8 cellular contexts compared by ENCODE assay signal in the genomic region with DNA sequence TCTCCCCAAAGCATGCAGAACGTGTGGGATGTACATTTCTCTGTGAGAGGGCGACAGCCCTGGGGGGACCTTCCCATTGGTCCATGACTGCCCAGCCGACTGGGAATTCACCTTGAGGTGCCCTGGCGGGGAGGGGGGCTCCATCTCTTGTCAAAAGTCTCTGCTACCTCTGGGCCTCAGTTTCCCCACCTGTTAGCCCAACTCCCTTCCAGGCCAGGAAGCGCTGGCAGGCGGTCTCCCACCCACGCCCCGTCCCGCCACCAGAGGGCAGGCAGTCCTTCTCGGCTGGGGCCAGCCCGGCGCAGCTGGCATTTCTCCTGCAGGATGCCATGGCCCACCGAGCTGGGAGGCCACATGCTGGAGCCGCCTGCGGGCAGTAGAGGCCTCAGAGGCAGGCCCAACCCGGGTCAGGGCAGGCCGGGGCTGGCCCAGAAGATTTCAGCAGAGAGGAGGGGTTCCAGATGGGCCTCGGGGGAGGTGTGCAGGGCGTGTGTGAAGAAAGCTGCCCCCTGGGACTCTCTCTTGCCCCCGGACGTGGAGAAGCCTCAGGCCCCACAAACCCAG. TPM values are rescaled to one million over a fixed set of nuclear protein-coding genes. Genes with fewer than 3 reads are reported as not detected.
DNase-seq lines count a peak whose midpoint lies in the region; TF ChIP-seq lines count a peak whose summit lies in the region.

No MANE protein-coding gene starts in this region.

- POLR2A ChIA-PET in AG04449 (lab: Yijun Ruan, JAX), result no interaction called here

- intact Hi-C loops in activated naive CD4-positive, alpha-beta T cell treated with anti-CD3 and anti-CD28 coated beads for 36 hours (cut with micrococcal nuclease), result no loop called here

- peak; percentile 23 for TF ChIP-seq POLR2A in GM18951 (IDR thresholded peaks at IDR 0.05; ENCODE audit: extremely low read depth, insufficient read depth, insufficient read length)

- no peak for DNase-seq in AG04449 (ENCODE audit: low read depth, low spot score)
- peak; percentile 73 for DNase-seq in RPMI7951 (ENCODE audit: low read depth)
- peak; percentile 89 for DNase-seq in activated naive CD4-positive, alpha-beta T cell treated with anti-CD3 and anti-CD28 coated beads for 36 hours
- DNase-seq in germinal center (ENCODE audit: low spot score), result peak; percentile 73
- peak; percentile 45 for DNase-seq in progenitor cell of endocrine pancreas (ENCODE audit: low spot score, unreplicated experiment)
- DNase-seq in NK-92 treated with Interleukin-12 subunit alpha and Interleukin-12 subunit beta, amount 100 ng/mL, for 24 hours (lab: John Stamatoyannopoulos, UW), result no peak
- no peak for DNase-seq in NCI-H128 (lab: John Stamatoyannopoulos, UW; ENCODE audit: unreplicated experiment)

- H3K4me3 Mint-ChIP-seq in activated naive CD4-positive, alpha-beta T cell treated with anti-CD3 and anti-CD28 coated beads for 36 hours, result peak overlapping the region; percentile 93
- H3K4me3 Mint-ChIP-seq in progenitor cell of endocrine pancreas (ENCODE audit: low read depth), result no peak overlapping the region

- peak; percentile 97 for TF ChIP-seq CTCF in AG04449 (IDR thresholded peaks at IDR 0.05; ENCODE audit: insufficient read depth, low read length, missing control alignments)
- TF ChIP-seq CTCF in progenitor cell of endocrine pancreas (IDR thresholded peaks at IDR 0.05; ENCODE audit: unreplicated experiment), result peak; percentile 64

- H3K9me3 Mint-ChIP-seq in activated naive CD4-positive, alpha-beta T cell treated with anti-CD3 and anti-CD28 coated beads for 36 hours, result no peaks in the 10 kb centered on the region
- H3K9me3 Mint-ChIP-seq in progenitor cell of endocrine pancreas (ENCODE audit: low read depth), result no peaks in the 10 kb centered on the region

- peaks cover 9% of the 10 kb centered on the region for H3K36me3 Mint-ChIP-seq in activated naive CD4-positive, alpha-beta T cell treated with anti-CD3 and anti-CD28 coated beads for 36 hours (ENCODE audit: low read depth)
- no peaks in the 10 kb centered on the region for H3K36me3 Mint-ChIP-seq in progenitor cell of endocrine pancreas (ENCODE audit: insufficient read depth)

- H3K27ac Mint-ChIP-seq in activated naive CD4-positive, alpha-beta T cell treated with anti-CD3 and anti-CD28 coated beads for 36 hours, result peak overlapping the region; percentile 100
- H3K27ac Mint-ChIP-seq in progenitor cell of endocrine pancreas, result no peak overlapping the region

- no peak overlapping the region for H3K4me3 ChIP-seq in AG04449 (ENCODE audit: low read depth, low read length)

- CTCF ChIA-PET in AG04449 (lab: Yijun Ruan, JAX), result interaction anchor here (0.9 to 9.4 kb wide), 17 partner anchors 8 to 116 kb away, joined by 3 to 61 read pairs (median 4); partner anchors contain the start of genes CD7, HEXD, OGFOD3 and SECTM1
- CTCF ChIA-PET in activated naive CD4-positive, alpha-beta T cell treated with anti-CD3 and anti-CD28 coated beads for 36 hours (lab: Charles Lee), result interaction anchor here (0.9 to 8.4 kb wide), 9 partner anchors 15 to 116 kb away, joined by 3 to 60 read pairs (median 4); partner anchors contain the start of genes CD7 and SECTM1

- peaks cover 79% of the 10 kb centered on the region for H3K4me1 Mint-ChIP-seq in activated naive CD4-positive, alpha-beta T cell treated with anti-CD3 and anti-CD28 coated beads for 36 hours (ENCODE audit: low read depth)
- peaks cover 13% of the 10 kb centered on the region for H3K4me1 Mint-ChIP-seq in progenitor cell of endocrine pancreas (ENCODE audit: low read depth)

- H3K27me3 Mint-ChIP-seq in activated naive CD4-positive, alpha-beta T cell treated with anti-CD3 and anti-CD28 coated beads for 36 hours (ENCODE audit: low read depth), result no peaks in the 10 kb centered on the region
- H3K27me3 Mint-ChIP-seq in progenitor cell of endocrine pancreas, result peaks cover 5% of the 10 kb centered on the region

- in situ Hi-C loops in GM18951 (cut with MboI; ENCODE audit: low sequenced_read_pairs, unreplicated experiment), result no loop called here

RNA-seq across cellular contexts. Expression of gene CD7, which starts 16.6 kb away (rescaled TPM):
- total RNA-seq in RPMI7951 (2014; rRNA removed; shearing (Covaris generic)), result not detected in 2 replicates
- total RNA-seq in activated naive CD4-positive, alpha-beta T cell treated with anti-CD3 and anti-CD28 coated beads for 36 hours, result 100 to 1,000 TPM; 635 to 646 TPM
- 0.31 and 0.46 TPM in 2 replicates for total RNA-seq in progenitor cell of endocrine pancreas

RNA-seq across cellular contexts. Expression of gene CSNK1D, which starts 27.3 kb away (rescaled TPM):
- 20.4 and 22.6 TPM in 2 replicates for total RNA-seq in RPMI7951 (2014; rRNA removed; shearing (Covaris generic))
- 100 to 1,000 TPM in 1 of 2 experiments, 10 to 100 TPM in 1; 99.8 to 100 TPM for total RNA-seq in activated naive CD4-positive, alpha-beta T cell treated with anti-CD3 and anti-CD28 coated beads for 36 hours
- 224 and 227 TPM in 2 replicates for total RNA-seq in progenitor cell of endocrine pancreas

RNA-seq across cellular contexts. Expression of gene SECTM1, which starts 32.8 kb away (rescaled TPM):
- total RNA-seq in RPMI7951 (2014; rRNA removed; shearing (Covaris generic)), result 17.2 and 19.7 TPM in 2 replicates
- 1 to 10 TPM; 2.8 to 3.8 TPM for total RNA-seq in activated naive CD4-positive, alpha-beta T cell treated with anti-CD3 and anti-CD28 coated beads for 36 hours
- total RNA-seq in progenitor cell of endocrine pancreas, result not detected in 2 replicates

RNA-seq across cellular contexts. Expression of gene TEX19, which starts 58.3 kb away (rescaled TPM):
- total RNA-seq in RPMI7951 (2014; rRNA removed; shearing (Covaris generic)), result 0.24 TPM in 1 of 2 replicates, not detected in the other
- under 1 TPM in 1 of 2 experiments, not detected in 1; 0.21 TPM for total RNA-seq in activated naive CD4-positive, alpha-beta T cell treated with anti-CD3 and anti-CD28 coated beads for 36 hours
- 0.24 TPM in 1 of 2 replicates, not detected in the other for total RNA-seq in progenitor cell of endocrine pancreas

Comparison
In these comparisons a context has a peak if more than half of its experiments do, and no peak if none do; other contexts are left out.
1. DNase-seq: peak in RPMI7951 (single experiment), activated naive CD4-positive, alpha-beta T cell treated with anti-CD3 and anti-CD28 coated beads for 36 hours (single experiment), germinal center (single experiment) and progenitor cell of endocrine pancreas (single experiment); none in AG04449 (single experiment), NK-92 treated with Interleukin-12 subunit alpha and Interleukin-12 subunit beta, amount 100 ng/mL, for 24 hours (single experiment) and NCI-H128 (single experiment).
2. RNA of gene CD7, which starts 16.6 kb away (total RNA-seq): 635 to 646 TPM in activated naive CD4-positive, alpha-beta T cell treated with anti-CD3 and anti-CD28 coated beads for 36 hours; 0.31 to 0.46 TPM in progenitor cell of endocrine pancreas and not detected in RPMI7951; every median in the first group is over 100 times any median in the second.